11 cellular contexts compared by ENCODE assay signal in genomic region chr10:88598060-88598459, GRCh38. TPM values are rescaled to one million over a fixed set of nuclear protein-coding genes. Genes with fewer than 3 reads are reported as not detected.
DNase-seq lines count a peak whose midpoint lies in the region; ATAC-seq and TF ChIP-seq lines count a peak whose summit lies in the region.
"Had no signal": no experiment of that assay in that cellular context is flagged by ENCODE, and none has a peak within 500 bp of the region (broad histone marks: within the 10 kb centered on the region; RNA-seq: fewer than 3 reads in every experiment).

No MANE protein-coding gene starts in this region.

- no peak overlapping the region for H3K27ac ChIP-seq in right cardiac atrium (ENCODE audit: low read length)

- H3K4me1 ChIP-seq in right cardiac atrium (ENCODE audit: control insufficient read depth, insufficient read depth, low read length) = no peaks in the 10 kb centered on the region

- no peak overlapping the region for H3K4me3 ChIP-seq in GM12865 (ENCODE audit: low read depth, low read length)
- no peak overlapping the region for H3K4me3 ChIP-seq in right cardiac atrium (ENCODE audit: low read length)
- H3K4me3 ChIP-seq in foreskin fibroblast (ENCODE audit: low read depth in 1 of 2, low read length in 2 of 2) = no peak overlapping the region

- peak; percentile 92 for ATAC-seq in GM19438 (IDR thresholded peaks at IDR 0.05; ENCODE audit: low read depth, unreplicated experiment)
- peak; percentile 91 for ATAC-seq in HG02981 (IDR thresholded peaks at IDR 0.05; ENCODE audit: unreplicated experiment)
- no peak for ATAC-seq in right cardiac atrium

- H3K27me3 ChIP-seq in right cardiac atrium (ENCODE audit: control insufficient read depth, insufficient read depth) = no peaks in the 10 kb centered on the region

- intact Hi-C loops in right cardiac atrium (cut with DNase I) = no loop called here

- peak; percentile 82 for DNase-seq in GM12865 (ENCODE audit: low read depth)
- DNase-seq in NOMO-1 (lab: John Stamatoyannopoulos, UW; ENCODE audit: unreplicated experiment in 2 of 2) = peak; percentile 91 to 95
- DNase-seq in NCI-H774 (lab: John Stamatoyannopoulos, UW) = no peak
- no peak for DNase-seq in right cardiac atrium
- no peak for DNase-seq in foreskin melanocyte
- DNase-seq in foreskin fibroblast = no peak
- DNase-seq: activated naive CD4-positive, alpha-beta T cell; CD4-positive, alpha-beta memory T cell; retina had no signal

- TF ChIP-seq CTCF in GM12865 (IDR thresholded peaks at IDR 0.05; ENCODE audit: insufficient read depth, low read depth, low read length, missing control alignments) = no peak
- no peak for TF ChIP-seq CTCF in foreskin fibroblast (IDR thresholded peaks at IDR 0.05; ENCODE audit: low read depth, low read length)

- no peaks in the 10 kb centered on the region for H3K9me3 ChIP-seq in right cardiac atrium (ENCODE audit: control insufficient read depth, low read length)

- 67% methylated on average over 1 of the region's 1 CpG for WGBS in right cardiac atrium

RNA-seq across cellular contexts. Expression of gene LIPJ, which starts 11.5 kb away (rescaled TPM):
- total RNA-seq in right cardiac atrium = under 1 TPM in 3 of 4 donors, not detected in 1; 0.06 to 0.14 (median 0.11) TPM
- 0.02 TPM for polyA plus RNA-seq in right cardiac atrium
- polyA plus RNA-seq: CD4-positive, alpha-beta memory T cell had no signal

RNA-seq across cellular contexts. Expression of gene RNLS, which starts 14.9 kb away (rescaled TPM):
- total RNA-seq in right cardiac atrium = 10 to 100 TPM; 16.2 to 20.8 (median 17.4) TPM
- polyA plus RNA-seq in right cardiac atrium = 11.1 TPM

Comparison
In these comparisons a context has a peak if more than half of its experiments do, and no peak if none do; other contexts are left out.
1. DNase-seq: peak in GM12865 (single experiment) and NOMO-1 (2 of 2); none in NCI-H774 (single experiment), right cardiac atrium (0 of 3), foreskin melanocyte (single experiment) and foreskin fibroblast (0 of 2).
2. ATAC-seq: peak in GM19438 (single experiment) and HG02981 (single experiment); none in right cardiac atrium (0 of 2).